1 cellular context compared by ENCODE assay signal in the genomic region with DNA sequence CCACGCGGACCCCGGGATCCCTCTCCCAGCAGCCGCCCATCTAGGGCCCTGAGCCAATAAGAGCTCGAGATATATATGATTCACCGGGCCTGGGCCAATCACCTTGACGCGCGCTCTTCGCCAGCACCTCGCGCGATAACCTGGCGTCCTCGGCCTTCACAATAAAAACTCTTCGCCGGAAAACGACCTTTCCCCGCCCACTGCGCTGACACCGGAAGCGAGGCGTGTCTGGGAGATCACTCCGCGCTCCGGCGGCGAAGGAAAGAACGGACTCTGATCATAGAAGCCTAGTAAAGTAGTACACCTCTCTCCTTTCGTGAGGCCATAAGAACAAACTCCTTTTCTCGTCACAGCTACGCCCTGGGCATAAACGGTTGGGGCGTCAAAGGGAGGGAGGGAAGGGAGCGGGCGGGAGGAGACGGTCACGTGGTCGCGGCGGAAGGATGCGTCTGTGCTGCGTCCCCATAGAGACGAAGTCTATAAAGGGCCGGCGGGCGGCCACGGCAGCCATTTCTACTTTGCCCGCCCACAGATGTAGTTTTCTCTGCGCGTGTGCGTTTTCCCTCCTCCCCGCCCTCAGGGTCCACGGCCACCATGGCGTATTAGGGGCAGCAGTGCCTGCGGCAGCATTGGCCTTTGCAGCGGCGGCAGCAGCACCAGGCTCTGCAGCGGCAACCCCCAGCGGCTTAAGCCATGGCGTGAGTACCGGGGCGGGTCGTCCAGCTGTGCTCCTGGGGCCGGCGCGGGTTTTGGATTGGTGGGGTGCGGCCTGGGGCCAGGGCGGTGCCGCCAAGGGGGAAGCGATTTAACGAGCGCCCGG.
A peak's percentile ranks its signal among the peaks of the same experiment; 100 is the strongest.
TF ChIP-seq lines count a peak whose summit lies in the region.

A gene with protein sequence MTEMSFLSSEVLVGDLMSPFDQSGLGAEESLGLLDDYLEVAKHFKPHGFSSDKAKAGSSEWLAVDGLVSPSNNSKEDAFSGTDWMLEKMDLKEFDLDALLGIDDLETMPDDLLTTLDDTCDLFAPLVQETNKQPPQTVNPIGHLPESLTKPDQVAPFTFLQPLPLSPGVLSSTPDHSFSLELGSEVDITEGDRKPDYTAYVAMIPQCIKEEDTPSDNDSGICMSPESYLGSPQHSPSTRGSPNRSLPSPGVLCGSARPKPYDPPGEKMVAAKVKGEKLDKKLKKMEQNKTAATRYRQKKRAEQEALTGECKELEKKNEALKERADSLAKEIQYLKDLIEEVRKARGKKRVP (plus strand): TSS at position 509 of the 820 bp plus-strand sequence. CDS start 884 bp downstream, outside the sequence.

TF ChIP-seq in GM12878, 131 proteins besides CTCF, POLR2A, EP300 and RAD21 (continued from another document and continues in another):
- TF ChIP-seq, protein P1, sequence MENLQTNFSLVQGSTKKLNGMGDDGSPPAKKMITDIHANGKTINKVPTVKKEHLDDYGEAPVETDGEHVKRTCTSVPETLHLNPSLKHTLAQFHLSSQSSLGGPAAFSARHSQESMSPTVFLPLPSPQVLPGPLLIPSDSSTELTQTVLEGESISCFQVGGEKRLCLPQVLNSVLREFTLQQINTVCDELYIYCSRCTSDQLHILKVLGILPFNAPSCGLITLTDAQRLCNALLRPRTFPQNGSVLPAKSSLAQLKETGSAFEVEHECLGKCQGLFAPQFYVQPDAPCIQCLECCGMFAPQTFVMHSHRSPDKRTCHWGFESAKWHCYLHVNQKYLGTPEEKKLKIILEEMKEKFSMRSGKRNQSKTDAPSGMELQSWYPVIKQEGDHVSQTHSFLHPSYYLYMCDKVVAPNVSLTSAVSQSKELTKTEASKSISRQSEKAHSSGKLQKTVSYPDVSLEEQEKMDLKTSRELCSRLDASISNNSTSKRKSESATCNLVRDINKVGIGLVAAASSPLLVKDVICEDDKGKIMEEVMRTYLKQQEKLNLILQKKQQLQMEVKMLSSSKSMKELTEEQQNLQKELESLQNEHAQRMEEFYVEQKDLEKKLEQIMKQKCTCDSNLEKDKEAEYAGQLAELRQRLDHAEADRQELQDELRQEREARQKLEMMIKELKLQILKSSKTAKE (IDR thresholded peaks at IDR 0.05; ENCODE audit: low read depth, poor library complexity, severe bottlenecking), result peak; percentile 85
- peak; percentile 71; the same call in 1 of the 2 replicates for TF ChIP-seq RCOR1 (conservative IDR thresholded peaks at IDR 0.05; ENCODE audit: low read depth, low read length)
- no peak for TF ChIP-seq YBX1 (IDR thresholded peaks at IDR 0.05)
- TF ChIP-seq POLR2AphosphoS5 (IDR thresholded peaks at IDR 0.05; ENCODE audit: low read length), result peak; percentile 99
- TF ChIP-seq KAT2A (conservative IDR thresholded peaks at IDR 0.05; ENCODE audit: control insufficient read depth, low read depth, low read length), result no peak
- peak; percentile 63 for TF ChIP-seq MTA2 (IDR thresholded peaks at IDR 0.05; ENCODE audit: low read depth)
- peak; percentile 51 for TF ChIP-seq FOS (IDR thresholded peaks at IDR 0.05; ENCODE audit: borderline replicate concordance, extremely low read depth, insufficient read length)
- no peak for TF ChIP-seq CBX5 (IDR thresholded peaks at IDR 0.05; ENCODE audit: low read depth)
- TF ChIP-seq SMAD5 (IDR thresholded peaks at IDR 0.05; ENCODE audit: low read depth), result peak; percentile 99
- TF ChIP-seq, protein P2, sequence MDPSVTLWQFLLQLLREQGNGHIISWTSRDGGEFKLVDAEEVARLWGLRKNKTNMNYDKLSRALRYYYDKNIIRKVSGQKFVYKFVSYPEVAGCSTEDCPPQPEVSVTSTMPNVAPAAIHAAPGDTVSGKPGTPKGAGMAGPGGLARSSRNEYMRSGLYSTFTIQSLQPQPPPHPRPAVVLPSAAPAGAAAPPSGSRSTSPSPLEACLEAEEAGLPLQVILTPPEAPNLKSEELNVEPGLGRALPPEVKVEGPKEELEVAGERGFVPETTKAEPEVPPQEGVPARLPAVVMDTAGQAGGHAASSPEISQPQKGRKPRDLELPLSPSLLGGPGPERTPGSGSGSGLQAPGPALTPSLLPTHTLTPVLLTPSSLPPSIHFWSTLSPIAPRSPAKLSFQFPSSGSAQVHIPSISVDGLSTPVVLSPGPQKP (IDR thresholded peaks at IDR 0.05; ENCODE audit: low read depth, low read length), result peak; percentile 83
- TF ChIP-seq GATAD2B (conservative IDR thresholded peaks at IDR 0.05; ENCODE audit: low read depth), result peak; percentile 84; the same call in 1 of the 2 replicates
- TF ChIP-seq NR2F1 (conservative IDR thresholded peaks at IDR 0.05), result peak; percentile 33
- peak; percentile 88 for TF ChIP-seq BRCA1 (IDR thresholded peaks at IDR 0.05; ENCODE audit: low read depth, low read length)
- TF ChIP-seq PML (IDR thresholded peaks at IDR 0.05; ENCODE audit: low read length), result no peak
- peak; percentile 77; the same call in 1 of the 2 replicates for TF ChIP-seq ZNF207 (IDR thresholded peaks at IDR 0.05; ENCODE audit: borderline replicate concordance)
- peak; percentile 76 for TF ChIP-seq NR2C1 (IDR thresholded peaks at IDR 0.05)
- TF ChIP-seq, protein P3, sequence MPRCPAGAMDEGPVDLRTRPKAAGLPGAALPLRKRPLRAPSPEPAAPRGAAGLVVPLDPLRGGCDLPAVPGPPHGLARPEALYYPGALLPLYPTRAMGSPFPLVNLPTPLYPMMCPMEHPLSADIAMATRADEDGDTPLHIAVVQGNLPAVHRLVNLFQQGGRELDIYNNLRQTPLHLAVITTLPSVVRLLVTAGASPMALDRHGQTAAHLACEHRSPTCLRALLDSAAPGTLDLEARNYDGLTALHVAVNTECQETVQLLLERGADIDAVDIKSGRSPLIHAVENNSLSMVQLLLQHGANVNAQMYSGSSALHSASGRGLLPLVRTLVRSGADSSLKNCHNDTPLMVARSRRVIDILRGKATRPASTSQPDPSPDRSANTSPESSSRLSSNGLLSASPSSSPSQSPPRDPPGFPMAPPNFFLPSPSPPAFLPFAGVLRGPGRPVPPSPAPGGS (IDR thresholded peaks at IDR 0.05; ENCODE audit: borderline replicate concordance, insufficient read depth, low read depth, low read length, poor library complexity, severe bottlenecking), result peak; percentile 22
- TF ChIP-seq ATF7 (IDR thresholded peaks at IDR 0.05; ENCODE audit: low read depth), result peak; percentile 72
- no peak for TF ChIP-seq MTA3 (IDR thresholded peaks at IDR 0.05; ENCODE audit: borderline replicate concordance, low read length)
- TF ChIP-seq, protein P4, sequence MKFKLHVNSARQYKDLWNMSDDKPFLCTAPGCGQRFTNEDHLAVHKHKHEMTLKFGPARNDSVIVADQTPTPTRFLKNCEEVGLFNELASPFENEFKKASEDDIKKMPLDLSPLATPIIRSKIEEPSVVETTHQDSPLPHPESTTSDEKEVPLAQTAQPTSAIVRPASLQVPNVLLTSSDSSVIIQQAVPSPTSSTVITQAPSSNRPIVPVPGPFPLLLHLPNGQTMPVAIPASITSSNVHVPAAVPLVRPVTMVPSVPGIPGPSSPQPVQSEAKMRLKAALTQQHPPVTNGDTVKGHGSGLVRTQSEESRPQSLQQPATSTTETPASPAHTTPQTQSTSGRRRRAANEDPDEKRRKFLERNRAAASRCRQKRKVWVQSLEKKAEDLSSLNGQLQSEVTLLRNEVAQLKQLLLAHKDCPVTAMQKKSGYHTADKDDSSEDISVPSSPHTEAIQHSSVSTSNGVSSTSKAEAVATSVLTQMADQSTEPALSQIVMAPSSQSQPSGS (IDR thresholded peaks at IDR 0.05; ENCODE audit: low read length), result no peak
- 0 out of 2 replicates have a peak, but pooled peaks have one; percentile 16 for TF ChIP-seq ZSCAN29 (IDR thresholded peaks at IDR 0.05)
- peak; percentile 93 for TF ChIP-seq BACH1 (IDR thresholded peaks at IDR 0.05; ENCODE audit: borderline replicate concordance)
- TF ChIP-seq, protein P5, sequence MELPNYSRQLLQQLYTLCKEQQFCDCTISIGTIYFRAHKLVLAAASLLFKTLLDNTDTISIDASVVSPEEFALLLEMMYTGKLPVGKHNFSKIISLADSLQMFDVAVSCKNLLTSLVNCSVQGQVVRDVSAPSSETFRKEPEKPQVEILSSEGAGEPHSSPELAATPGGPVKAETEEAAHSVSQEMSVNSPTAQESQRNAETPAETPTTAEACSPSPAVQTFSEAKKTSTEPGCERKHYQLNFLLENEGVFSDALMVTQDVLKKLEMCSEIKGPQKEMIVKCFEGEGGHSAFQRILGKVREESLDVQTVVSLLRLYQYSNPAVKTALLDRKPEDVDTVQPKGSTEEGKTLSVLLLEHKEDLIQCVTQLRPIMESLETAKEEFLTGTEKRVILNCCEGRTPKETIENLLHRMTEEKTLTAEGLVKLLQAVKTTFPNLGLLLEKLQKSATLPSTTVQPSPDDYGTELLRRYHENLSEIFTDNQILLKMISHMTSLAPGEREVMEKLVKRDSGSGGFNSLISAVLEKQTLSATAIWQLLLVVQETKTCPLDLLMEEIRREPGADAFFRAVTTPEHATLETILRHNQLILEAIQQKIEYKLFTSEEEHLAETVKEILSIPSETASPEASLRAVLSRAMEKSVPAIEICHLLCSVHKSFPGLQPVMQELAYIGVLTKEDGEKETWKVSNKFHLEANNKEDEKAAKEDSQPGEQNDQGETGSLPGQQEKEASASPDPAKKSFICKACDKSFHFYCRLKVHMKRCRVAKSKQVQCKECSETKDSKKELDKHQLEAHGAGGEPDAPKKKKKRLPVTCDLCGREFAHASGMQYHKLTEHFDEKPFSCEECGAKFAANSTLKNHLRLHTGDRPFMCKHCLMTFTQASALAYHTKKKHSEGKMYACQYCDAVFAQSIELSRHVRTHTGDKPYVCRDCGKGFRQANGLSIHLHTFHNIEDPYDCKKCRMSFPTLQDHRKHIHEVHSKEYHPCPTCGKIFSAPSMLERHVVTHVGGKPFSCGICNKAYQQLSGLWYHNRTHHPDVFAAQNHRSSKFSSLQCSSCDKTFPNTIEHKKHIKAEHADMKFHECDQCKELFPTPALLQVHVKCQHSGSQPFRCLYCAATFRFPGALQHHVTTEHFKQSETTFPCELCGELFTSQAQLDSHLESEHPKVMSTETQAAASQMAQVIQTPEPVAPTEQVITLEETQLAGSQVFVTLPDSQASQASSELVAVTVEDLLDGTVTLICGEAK (IDR thresholded peaks at IDR 0.05; ENCODE audit: borderline replicate concordance), result peak; percentile 95
- 0 out of 2 replicates have a peak, but pooled peaks have one; percentile 76 for TF ChIP-seq SMARCA5 (IDR thresholded peaks at IDR 0.05)
- TF ChIP-seq RAD51 (IDR thresholded peaks at IDR 0.05), result peak; percentile 99
- TF ChIP-seq NFIC (IDR thresholded peaks at IDR 0.05; ENCODE audit: low read depth, low read length), result no peak
- TF ChIP-seq LARP7 (IDR thresholded peaks at IDR 0.05), result peak; percentile 99
- peak; percentile 11; the same call in 1 of the 2 replicates for TF ChIP-seq PAX5 (IDR thresholded peaks at IDR 0.05; ENCODE audit: borderline replicate concordance, low read depth, low read length)
- 0 out of 2 replicates have a peak, but pooled peaks have one; percentile 50 for TF ChIP-seq BMI1 (IDR thresholded peaks at IDR 0.05; ENCODE audit: borderline replicate concordance)
- peak; percentile 48 for TF ChIP-seq HCFC1 (IDR thresholded peaks at IDR 0.05; ENCODE audit: low read length)
- TF ChIP-seq, protein P6, sequence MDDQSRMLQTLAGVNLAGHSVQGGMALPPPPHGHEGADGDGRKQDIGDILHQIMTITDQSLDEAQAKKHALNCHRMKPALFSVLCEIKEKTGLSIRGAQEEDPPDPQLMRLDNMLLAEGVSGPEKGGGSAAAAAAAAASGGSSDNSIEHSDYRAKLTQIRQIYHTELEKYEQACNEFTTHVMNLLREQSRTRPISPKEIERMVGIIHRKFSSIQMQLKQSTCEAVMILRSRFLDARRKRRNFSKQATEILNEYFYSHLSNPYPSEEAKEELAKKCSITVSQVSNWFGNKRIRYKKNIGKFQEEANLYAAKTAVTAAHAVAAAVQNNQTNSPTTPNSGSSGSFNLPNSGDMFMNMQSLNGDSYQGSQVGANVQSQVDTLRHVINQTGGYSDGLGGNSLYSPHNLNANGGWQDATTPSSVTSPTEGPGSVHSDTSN (IDR thresholded peaks at IDR 0.05; ENCODE audit: insufficient replicate concordance, low read depth, low read length), result peak; percentile 72
- peak; percentile 95 for TF ChIP-seq CHD1 (IDR thresholded peaks at IDR 0.05; ENCODE audit: low read depth, low read length)
- peak; percentile 98 for TF ChIP-seq CBFB (IDR thresholded peaks at IDR 0.05; ENCODE audit: low read depth)
- TF ChIP-seq, protein P7, sequence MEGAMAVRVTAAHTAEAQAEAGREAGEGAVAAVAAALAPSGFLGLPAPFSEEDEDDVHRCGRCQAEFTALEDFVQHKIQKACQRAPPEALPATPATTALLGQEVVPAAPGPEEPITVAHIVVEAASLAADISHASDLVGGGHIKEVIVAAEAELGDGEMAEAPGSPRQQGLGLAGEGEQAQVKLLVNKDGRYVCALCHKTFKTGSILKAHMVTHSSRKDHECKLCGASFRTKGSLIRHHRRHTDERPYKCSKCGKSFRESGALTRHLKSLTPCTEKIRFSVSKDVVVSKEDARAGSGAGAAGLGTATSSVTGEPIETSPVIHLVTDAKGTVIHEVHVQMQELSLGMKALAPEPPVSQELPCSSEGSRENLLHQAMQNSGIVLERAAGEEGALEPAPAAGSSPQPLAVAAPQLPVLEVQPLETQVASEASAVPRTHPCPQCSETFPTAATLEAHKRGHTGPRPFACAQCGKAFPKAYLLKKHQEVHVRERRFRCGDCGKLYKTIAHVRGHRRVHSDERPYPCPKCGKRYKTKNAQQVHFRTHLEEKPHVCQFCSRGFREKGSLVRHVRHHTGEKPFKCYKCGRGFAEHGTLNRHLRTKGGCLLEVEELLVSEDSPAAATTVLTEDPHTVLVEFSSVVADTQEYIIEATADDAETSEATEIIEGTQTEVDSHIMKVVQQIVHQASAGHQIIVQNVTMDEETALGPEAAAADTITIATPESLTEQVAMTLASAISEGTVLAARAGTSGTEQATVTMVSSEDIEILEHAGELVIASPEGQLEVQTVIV (IDR thresholded peaks at IDR 0.05; ENCODE audit: borderline replicate concordance, partially characterized antibody), result peak; percentile 65
- TF ChIP-seq ASH2L (IDR thresholded peaks at IDR 0.05; ENCODE audit: borderline replicate concordance, low read depth), result peak; percentile 82; the same call in 1 of the 2 replicates
- TF ChIP-seq, protein P8, sequence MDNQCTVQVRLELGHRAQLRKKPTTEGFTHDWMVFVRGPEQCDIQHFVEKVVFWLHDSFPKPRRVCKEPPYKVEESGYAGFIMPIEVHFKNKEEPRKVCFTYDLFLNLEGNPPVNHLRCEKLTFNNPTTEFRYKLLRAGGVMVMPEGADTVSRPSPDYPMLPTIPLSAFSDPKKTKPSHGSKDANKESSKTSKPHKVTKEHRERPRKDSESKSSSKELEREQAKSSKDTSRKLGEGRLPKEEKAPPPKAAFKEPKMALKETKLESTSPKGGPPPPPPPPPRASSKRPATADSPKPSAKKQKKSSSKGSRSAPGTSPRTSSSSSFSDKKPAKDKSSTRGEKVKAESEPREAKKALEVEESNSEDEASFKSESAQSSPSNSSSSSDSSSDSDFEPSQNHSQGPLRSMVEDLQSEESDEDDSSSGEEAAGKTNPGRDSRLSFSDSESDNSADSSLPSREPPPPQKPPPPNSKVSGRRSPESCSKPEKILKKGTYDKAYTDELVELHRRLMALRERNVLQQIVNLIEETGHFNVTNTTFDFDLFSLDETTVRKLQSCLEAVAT (IDR thresholded peaks at IDR 0.05), result peak; percentile 94
- peak; percentile 88; the same call in 1 of the 2 replicates for TF ChIP-seq PAX8 (IDR thresholded peaks at IDR 0.05)
- peak; percentile 96 for TF ChIP-seq POU2F2 (IDR thresholded peaks at IDR 0.05; ENCODE audit: borderline replicate concordance, low read depth, low read length)
- peak; percentile 85 for TF ChIP-seq CREM (IDR thresholded peaks at IDR 0.05; ENCODE audit: low read depth)
- TF ChIP-seq JUND (IDR thresholded peaks at IDR 0.05; ENCODE audit: low read depth, low read length), result peak; percentile 4; the same call in 1 of the 2 replicates
- TF ChIP-seq MEF2A (IDR thresholded peaks at IDR 0.05; ENCODE audit: insufficient read depth, low read depth, low read length), result 0 out of 2 replicates have a peak, but pooled peaks have one; percentile 2
